ENCODE assay signal across 8 cellular contexts in the genomic region with DNA sequence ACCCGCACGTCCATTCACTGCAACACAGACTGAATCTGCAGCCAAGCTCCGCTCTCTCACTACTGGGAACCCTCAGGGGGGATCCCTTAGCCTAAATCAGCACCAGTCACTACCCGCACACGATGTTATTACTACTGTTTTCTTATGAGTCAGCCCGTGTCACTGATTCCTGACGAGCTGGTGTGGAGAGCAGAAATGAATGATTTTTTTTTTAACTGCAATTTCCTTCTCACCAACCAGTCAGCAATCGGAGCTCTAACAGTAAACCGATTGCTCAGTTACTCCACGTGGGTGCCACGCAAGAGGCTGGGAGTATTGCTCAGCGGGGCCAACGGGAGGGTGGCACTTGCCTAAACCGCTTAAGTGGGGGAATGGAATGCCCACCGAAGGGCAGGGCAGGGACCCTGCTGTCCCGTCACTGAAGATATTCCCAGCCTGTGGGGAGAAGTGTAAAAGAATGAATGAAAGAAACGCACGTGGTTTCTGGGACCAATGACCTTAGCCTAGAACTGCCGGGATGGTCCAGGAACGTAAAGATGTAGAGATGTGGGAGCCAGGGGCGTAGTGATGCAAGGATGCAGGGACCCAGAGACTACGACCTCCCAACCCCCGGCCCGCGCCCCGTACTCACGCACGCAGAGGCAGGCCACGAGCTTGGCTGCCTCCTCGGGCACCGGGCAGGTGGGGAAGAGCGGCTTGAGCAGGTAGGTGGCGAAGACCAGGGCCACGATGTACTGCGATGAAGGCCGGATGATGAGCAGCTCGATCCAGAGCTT. TPM values are rescaled to one million over a fixed set of nuclear protein-coding genes. Genes with fewer than 3 reads are reported as not detected.
A peak's percentile ranks its signal among the peaks of the same experiment; 100 is the strongest.
DNase-seq lines count a peak whose midpoint lies in the region; ATAC-seq and TF ChIP-seq lines count a peak whose summit lies in the region.
"Not testable (repeated sequence)": the region's sequence is repeated elsewhere in the genome, so short reads cannot be mapped to it uniquely, and the experiment has no call there.

No MANE protein-coding gene starts in this region.

- ATAC-seq in GM19395 (IDR thresholded peaks at IDR 0.05; ENCODE audit: unreplicated experiment), result peak; percentile 44
- peak; percentile 43 to 49 for ATAC-seq in lower lobe of right lung

- not testable (repeated sequence) for TF ChIP-seq CTCF in AG09319 (IDR thresholded peaks at IDR 0.05; ENCODE audit: low read depth, low read length); HL-60 (IDR thresholded peaks at IDR 0.05; ENCODE audit: insufficient read depth, low read length); RWPE1 (conservative IDR thresholded peaks at IDR 0.05; ENCODE audit: low read depth); endothelial cell (IDR thresholded peaks at IDR 0.05; ENCODE audit: unreplicated experiment); lower lobe of right lung (IDR thresholded peaks at IDR 0.05)

- not testable (repeated sequence) for H3K27me3 ChIP-seq in HL-60 (ENCODE audit: insufficient read depth, poor library complexity, severe bottlenecking); lower lobe of right lung (ENCODE audit: low read depth)

- peak overlapping the region; percentile 100 for H3K27ac Mint-ChIP-seq in activated T-helper 1 cell treated with anti-CD3 and anti-CD28 coated beads, Interleukin-12 subunit alpha, Interleukin-12 subunit beta, Interleukin-2, Interleukin-4 antibody, amounts not matched to agents 30 ng/mL and 10 ng/mL and 1 ng/mL, durations not matched to agents 14 hours and 24 hours and 36 hours
- H3K27ac Mint-ChIP-seq in endothelial cell (ENCODE audit: unreplicated experiment), result not testable (repeated sequence)

- H3K9me3 ChIP-seq in lower lobe of right lung, result not testable (repeated sequence)

- not testable (repeated sequence) for H3K9me3 Mint-ChIP-seq in activated T-helper 1 cell treated with anti-CD3 and anti-CD28 coated beads, Interleukin-12 subunit alpha, Interleukin-12 subunit beta, Interleukin-2, Interleukin-4 antibody, amounts not matched to agents 30 ng/mL and 10 ng/mL and 1 ng/mL, durations not matched to agents 14 hours and 24 hours and 36 hours; endothelial cell (ENCODE audit: unreplicated experiment)

- peak overlapping the region; percentile 67 for H3K27ac ChIP-seq in HL-60 (replicated peaks)
- H3K27ac ChIP-seq in RWPE1, result peak overlapping the region; percentile 99
- H3K27ac ChIP-seq in lower lobe of right lung, result peak overlapping the region; percentile 60

- intact Hi-C loops in activated T-helper 1 cell treated with anti-CD3 and anti-CD28 coated beads, Interleukin-12 subunit alpha, Interleukin-12 subunit beta, Interleukin-2, Interleukin-4 antibody, amounts not matched to agents 30 ng/mL and 10 ng/mL and 1 ng/mL, durations not matched to agents 14 hours and 24 hours and 36 hours (cut with micrococcal nuclease), result loop anchor here (1.0 kb wide), 1 partner anchor 83 kb away; the partner anchor contains the start of gene BANP
- intact Hi-C loops in lower lobe of right lung (cut with DNase I), result not testable (repeated sequence)

- POLR2A ChIA-PET in RWPE1 (lab: Yijun Ruan, JAX; ENCODE audit: low non-redundant PET), result interaction anchor here (0.7 kb wide), 1 partner anchor 166 kb away, joined by 6 read pairs; no protein-coding TSS in a partner anchor

- H3K4me3 Mint-ChIP-seq in activated T-helper 1 cell treated with anti-CD3 and anti-CD28 coated beads, Interleukin-12 subunit alpha, Interleukin-12 subunit beta, Interleukin-2, Interleukin-4 antibody, amounts not matched to agents 30 ng/mL and 10 ng/mL and 1 ng/mL, durations not matched to agents 14 hours and 24 hours and 36 hours, result peak overlapping the region; percentile 97
- peak overlapping the region; percentile 89 for H3K4me3 Mint-ChIP-seq in endothelial cell (ENCODE audit: unreplicated experiment)

- peaks cover 40% of the 10 kb centered on the region for H3K36me3 Mint-ChIP-seq in activated T-helper 1 cell treated with anti-CD3 and anti-CD28 coated beads, Interleukin-12 subunit alpha, Interleukin-12 subunit beta, Interleukin-2, Interleukin-4 antibody, amounts not matched to agents 30 ng/mL and 10 ng/mL and 1 ng/mL, durations not matched to agents 14 hours and 24 hours and 36 hours (ENCODE audit: low read depth)
- H3K36me3 Mint-ChIP-seq in endothelial cell (ENCODE audit: low read depth, unreplicated experiment), result not testable (repeated sequence)

- H3K4me1 Mint-ChIP-seq in activated T-helper 1 cell treated with anti-CD3 and anti-CD28 coated beads, Interleukin-12 subunit alpha, Interleukin-12 subunit beta, Interleukin-2, Interleukin-4 antibody, amounts not matched to agents 30 ng/mL and 10 ng/mL and 1 ng/mL, durations not matched to agents 14 hours and 24 hours and 36 hours (ENCODE audit: low read depth), result peaks cover 55% of the 10 kb centered on the region
- H3K4me1 Mint-ChIP-seq in endothelial cell (ENCODE audit: unreplicated experiment), result not testable (repeated sequence)

- CTCF ChIA-PET in RWPE1 (lab: Yijun Ruan, JAX), result interaction anchor here (1.0 to 7.7 kb wide), 3 partner anchors 18 to 89 kb away, joined by 3 to 48 read pairs (median 3); no protein-coding TSS in a partner anchor

- DNase-seq in AG09319 (ENCODE audit: extremely low read depth, low read depth), result peak; percentile 35
- DNase-seq in HL-60 (ENCODE audit: low read depth in 1 of 2, low spot score in 1 of 2), result peak in 1 of 2 experiments; percentile 55
- not testable (repeated sequence) for DNase-seq in RWPE1 (ENCODE audit: low spot score); endothelial cell (ENCODE audit: low spot score); lower lobe of right lung
- DNase-seq in activated T-helper 1 cell treated with anti-CD3 and anti-CD28 coated beads, Interleukin-12 subunit alpha, Interleukin-12 subunit beta, Interleukin-2, Interleukin-4 antibody, amounts not matched to agents 30 ng/mL and 10 ng/mL and 1 ng/mL, durations not matched to agents 14 hours and 24 hours and 36 hours (ENCODE audit: low spot score), result peak; percentile 63
- DNase-seq in stimulated activated CD4-positive, alpha-beta T cell treated with anti-CD3 and anti-CD28 coated beads, Interleukin-12 subunit alpha, Interleukin-12 subunit beta, amount 100 ng/mL, for 48 hours (ENCODE audit: low read depth in 2 of 3, low spot score in 1 of 3), result peak; percentile 62 to 71 (median 64)

- not testable (repeated sequence) for H3K27me3 Mint-ChIP-seq in activated T-helper 1 cell treated with anti-CD3 and anti-CD28 coated beads, Interleukin-12 subunit alpha, Interleukin-12 subunit beta, Interleukin-2, Interleukin-4 antibody, amounts not matched to agents 30 ng/mL and 10 ng/mL and 1 ng/mL, durations not matched to agents 14 hours and 24 hours and 36 hours (ENCODE audit: insufficient read depth)
- peaks cover 16% of the 10 kb centered on the region for H3K27me3 Mint-ChIP-seq in endothelial cell (ENCODE audit: unreplicated experiment)

- H3K4me3 ChIP-seq in HL-60 (replicated peaks; ENCODE audit: insufficient read depth, low read length) (peak overlapping the region; percentile 46), lower lobe of right lung (peak overlapping the region; percentile 62)

- not testable (repeated sequence) for H3K36me3 ChIP-seq in lower lobe of right lung

- H3K4me1 ChIP-seq in lower lobe of right lung, result peaks cover 43% of the 10 kb centered on the region

RNA-seq across cellular contexts. Expression of gene SLC7A5, which starts 0.9 kb away (rescaled TPM):
- 466 and 469 TPM in 2 replicates for total RNA-seq in activated T-helper 1 cell treated with anti-CD3 and anti-CD28 coated beads, Interleukin-12 subunit alpha, Interleukin-12 subunit beta, Interleukin-2, Interleukin-4 antibody, amounts not matched to agents 30 ng/mL and 10 ng/mL and 1 ng/mL, durations not matched to agents 14 hours and 24 hours and 36 hours
- total RNA-seq in endothelial cell (ENCODE audit: unreplicated experiment), result 18.8 TPM
- total RNA-seq in lower lobe of right lung, result 10.7 TPM

Comparison
In these comparisons a context has a peak if more than half of its experiments do, and no peak if none do; other contexts are left out.
1. RNA of gene SLC7A5, which starts 0.9 kb away (total RNA-seq): 466 to 469 TPM in activated T-helper 1 cell treated with anti-CD3 and anti-CD28 coated beads, Interleukin-12 subunit alpha, Interleukin-12 subunit beta, Interleukin-2, Interleukin-4 antibody, amounts not matched to agents 30 ng/mL and 10 ng/mL and 1 ng/mL, durations not matched to agents 14 hours and 24 hours and 36 hours; 18.8 TPM in endothelial cell (single experiment) and 10.7 TPM in lower lobe of right lung (single experiment); every median in the first group is over 10 times any median in the second.
2. Peak in every context shown above with its lines, with median percentiles within 50 percentile points of each other: H3K27ac ChIP-seq.